In genomic region chr6:28436404-28436803, GRCh38 we compare ENCODE assay signal across 9 cellular contexts.
"Had no signal": no experiment of that assay in that cellular context is flagged by ENCODE, and none has a peak within 500 bp of the region (broad histone marks: within the 10 kb centered on the region; RNA-seq: fewer than 3 reads in every experiment).

No MANE protein-coding gene starts in this region.

- H3K4me1 Mint-ChIP-seq: GM23338, H9 had no signal

- H3K4me3 ChIP-seq: GM23248, GM23338, HAP-1 had no signal

- H3K9me3 Mint-ChIP-seq: GM23338, H9, HFFc6 had no signal

- DNase-seq: GM23248, GOT3, H7, H9, HCEC 1CT, HFFc6 had no signal

- H3K9ac ChIP-seq: GM23248 had no signal

- H3K36me3 ChIP-seq: HAP-1 had no signal

- H3K9me3 ChIP-seq: HAP-1 had no signal

- H3K27ac Mint-ChIP-seq: GM23338, HFFc6 had no signal

- H3K27ac ChIP-seq: GM23248 had no signal

- H3K4me1 ChIP-seq: HAP-1 had no signal

- H3K4me3 Mint-ChIP-seq: GM23338, H9, HFFc6 had no signal

- ATAC-seq: GM23338, HCT116 had no signal
